ENCODE assay signal across 1 cellular context in genomic region chr6:166415833-166416347, GRCh38.
TF ChIP-seq lines count a peak whose summit lies in the region.

No MANE protein-coding gene starts in this region.

TF ChIP-seq in HEK293, 187 proteins besides CTCF, POLR2A, EP300 and RAD21 (continued from another document):
- TF ChIP-seq ATF2 (tag by site-specific recombination; IDR thresholded peaks at IDR 0.05; ENCODE audit: low read depth) (no peak), ZBTB10 (tag by site-specific recombination; IDR thresholded peaks at IDR 0.05) (no peak)
